Comparison of ENCODE assay signal across 17 cellular contexts in the genomic region with DNA sequence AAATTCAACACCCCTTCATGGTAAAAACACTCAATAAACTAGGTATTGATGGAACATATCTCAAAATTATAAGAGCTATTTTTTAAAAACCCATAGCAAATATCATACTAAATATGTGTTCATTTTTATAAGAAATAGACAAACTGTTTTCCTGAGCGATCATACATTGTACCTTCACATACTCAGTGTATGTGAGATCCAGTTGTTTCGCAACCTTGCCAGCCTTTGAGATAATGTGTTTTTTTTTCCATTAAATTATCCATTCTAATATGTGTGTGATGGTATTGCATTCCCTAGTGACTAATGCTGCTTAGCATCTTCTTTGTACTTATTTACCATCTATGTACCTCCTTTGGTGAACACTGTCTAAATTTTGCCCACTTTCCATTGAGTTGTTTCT. TPM values are rescaled to one million over a fixed set of nuclear protein-coding genes. Genes with fewer than 3 reads are reported as not detected.
A peak's percentile ranks its signal among the peaks of the same experiment; 100 is the strongest.
DNase-seq lines count a peak whose midpoint lies in the region; ATAC-seq, FAIRE-seq and TF ChIP-seq lines count a peak whose summit lies in the region.
"Had no signal": no experiment of that assay in that cellular context is flagged by ENCODE, and none has a peak within 500 bp of the region (broad histone marks: within the 10 kb centered on the region; RNA-seq: fewer than 3 reads in every experiment).

No MANE protein-coding gene starts in this region.

- DNase-seq in NCI-H226 (peak; percentile 6), H1 (ENCODE audit: low read depth in 1 of 2, low spot score in 2 of 2) (no peak), HepG2 (ENCODE audit: low spot score) (no peak), gastrocnemius medialis (no peak), hepatocyte (ENCODE audit: low spot score) (no peak)
- DNase-seq in activated CD4-positive, alpha-beta memory T cell treated with anti-CD3 and anti-CD28 coated beads, Interleukin-2, amount 10 ng/mL, durations not matched to agents 7 days and 5 days = no peak
- DNase-seq: C1 segment of cervical spinal cord; Calu3; CD4-positive, alpha-beta memory T cell; COR-L47; DMS53; DMS79 treated with DMSO at 0.1 percent for 48 hours; GOT3; H7; HCEC 1CT had no signal

- H3K9me2 ChIP-seq in hepatocyte (replicated peaks; ENCODE audit: insufficient read depth) = no peaks in the 10 kb centered on the region

- no TSS peak for BruUV-seq in HepG2 (replicated peaks; lab: Mats Ljungman, UMichigan)

- peaks cover 8% of the 10 kb centered on the region for H3K36me3 Mint-ChIP-seq in activated CD4-positive, alpha-beta memory T cell treated with anti-CD3 and anti-CD28 coated beads, Interleukin-2, amount 10 ng/mL, durations not matched to agents 7 days and 5 days (ENCODE audit: low read depth)

- no peak overlapping the region for H2BK12ac ChIP-seq in H1 (ENCODE audit: low read depth, low read length)

- no peaks in the 10 kb centered on the region for H3K23me2 ChIP-seq in H1 (ENCODE audit: low read depth, low read length)

- CTCF ChIA-PET in H1 (lab: Charles Lee; ENCODE audit: partially characterized antibody) (interaction anchor here (1.1 to 1.7 kb wide), 2 partner anchors 12 to 25 kb away, joined by 3 to 8 read pairs; no protein-coding TSS in a partner anchor), HepG2 (lab: Yijun Ruan, JAX; ENCODE audit: low intra/inter-chr PET ratio, low total read pairs) (no interaction called here)
- CTCF ChIA-PET in activated CD4-positive, alpha-beta memory T cell treated with anti-CD3 and anti-CD28 coated beads, Interleukin-2, amount 10 ng/mL, durations not matched to agents 7 days and 5 days (lab: Charles Lee) = no interaction called here

- TF ChIP-seq POLR2A in H1 (IDR thresholded peaks at IDR 0.05; ENCODE audit: control extremely low read depth in 1 of 2, low read depth in 2 of 2, low read length in 2 of 2) (no peak), HepG2 (IDR thresholded peaks at IDR 0.05; ENCODE audit: insufficient read depth in 1 of 2, low read depth in 2 of 2, low read length in 2 of 2) (no peak), gastrocnemius medialis (IDR thresholded peaks at IDR 0.05) (no peak)

- H3K27me3 ChIP-seq in H1 (replicated peaks in 1 of 4; ENCODE audit: control insufficient read depth in 3 of 4, extremely low read depth in 1 of 4, insufficient read depth in 3 of 4, low read length in 3 of 4) (no peaks in the 10 kb centered on the region), HepG2 (ENCODE audit: control insufficient read depth in 1 of 2, insufficient read depth in 2 of 2, low read length in 2 of 2) (no peaks in the 10 kb centered on the region), gastrocnemius medialis (no peaks in the 10 kb centered on the region), hepatocyte (no peaks in the 10 kb centered on the region)

- TF ChIP-seq EP300 in H1 (IDR thresholded peaks at IDR 0.05; ENCODE audit: borderline replicate concordance in 1 of 2, low read depth in 2 of 2, low read length in 2 of 2) (no peak), HepG2 (IDR thresholded peaks at IDR 0.05; ENCODE audit: low read depth in 2 of 2, low read length in 2 of 2) (no peak), HepG2 (CRISPR knock-in tag; IDR thresholded peaks at IDR 0.05; ENCODE audit: borderline replicate concordance) (no peak)

- WGBS in H1 (ENCODE audit: extremely low coverage in 1 of 2, insufficient coverage in 1 of 2, insufficient read length in 1 of 2, insufficient replicate concordance in 2 of 2, low coverage in 1 of 2, low lambda C conversion rate in 2 of 2, missing lambda C conversion rate in 1 of 2), 2 experiments = 92% methylated on average over 2 of the region's 2 CpGs; no CpG with 5 or more reads in 1 of the 2 experiments
- WGBS in HepG2 (ENCODE audit: low lambda C conversion rate) = 61% methylated on average over 2 of the region's 2 CpGs
- 94% methylated on average over 2 of the region's 2 CpGs for WGBS in hepatocyte (ENCODE audit: low lambda C conversion rate, missing lambda C conversion rate)

- in situ Hi-C loops in HepG2 (cut with HindIII; ENCODE audit: extremely low pct_ligation_motif_present, low pct_unique_long_range_greater_than_20kb) (no loop called here), gastrocnemius medialis (cut with MboI; ENCODE audit: low sequenced_read_pairs in 4 of 4) (no loop called here)

- no peaks in the 10 kb centered on the region for H3K9me3 ChIP-seq in H1 (ENCODE audit: insufficient read depth in 2 of 2, low read depth in 1 of 2, low read length in 1 of 2)
- peaks cover 36% of the 10 kb centered on the region; the same call in 1 of the 2 replicates for H3K9me3 ChIP-seq in HepG2 (ENCODE audit: low read length)
- H3K9me3 ChIP-seq in gastrocnemius medialis = no peaks in the 10 kb centered on the region
- no peaks in the 10 kb centered on the region for H3K9me3 ChIP-seq in hepatocyte (ENCODE audit: low read depth)

- no peak overlapping the region for H2BK15ac ChIP-seq in H1 (ENCODE audit: low read length)

- H2AFZ ChIP-seq in H1 (ENCODE audit: low read length) = no peak overlapping the region
- H2AFZ ChIP-seq in HepG2 (ENCODE audit: low read length) = no peak overlapping the region
- H2AFZ ChIP-seq in hepatocyte = no peak overlapping the region

- H4K20me1 ChIP-seq in H1 (replicated peaks in 1 of 2; ENCODE audit: control insufficient read depth in 1 of 2, insufficient read depth in 2 of 2, low read length in 2 of 2) (no peaks in the 10 kb centered on the region), HepG2 (ENCODE audit: insufficient read depth, low read length) (no peaks in the 10 kb centered on the region), hepatocyte (ENCODE audit: insufficient read depth, poor library complexity, severe bottlenecking) (no peaks in the 10 kb centered on the region)

- no peak overlapping the region for H4K8ac ChIP-seq in H1 (ENCODE audit: extremely low read depth, insufficient read depth, low read length)

- ATAC-seq in HepG2 = no peak
- ATAC-seq in gastrocnemius medialis = no peak

- FAIRE-seq in H1 (lab: Jason Lieb, UNC) = no peak
- FAIRE-seq in HepG2 (lab: Jason Lieb, UNC) = no peak
- FAIRE-seq: G401.6, GM12892 had no signal

- no peak overlapping the region for H3K9ac ChIP-seq in H1 (replicated peaks in 1 of 4; ENCODE audit: extremely low read depth in 1 of 4, low read depth in 3 of 4, low read length in 3 of 4)
- H3K9ac ChIP-seq in HepG2 (ENCODE audit: insufficient read depth, low read depth, low read length) = no peak overlapping the region

- no peaks in the 10 kb centered on the region for H3K27me3 Mint-ChIP-seq in activated CD4-positive, alpha-beta memory T cell treated with anti-CD3 and anti-CD28 coated beads, Interleukin-2, amount 10 ng/mL, durations not matched to agents 7 days and 5 days

- H3K4me3 ChIP-seq in H1 (ENCODE audit: extremely low read depth in 1 of 4, insufficient read depth in 2 of 4, low read depth in 3 of 4, low read length in 4 of 4) (no peak overlapping the region), HepG2 (replicated peaks in 1 of 3; ENCODE audit: insufficient read depth in 1 of 3, low read depth in 2 of 3, low read length in 3 of 3) (no peak overlapping the region), gastrocnemius medialis (no peak overlapping the region), hepatocyte (no peak overlapping the region)

- TF ChIP-seq RAD21 in H1 (IDR thresholded peaks at IDR 0.05 in 1 of 2, conservative IDR thresholded peaks at IDR 0.05 in 1 of 2; ENCODE audit: low read depth in 2 of 2, low read length in 2 of 2) (no peak), HepG2 (CRISPR knock-in tag; IDR thresholded peaks at IDR 0.05) (no peak)

- no peak overlapping the region for H3K4me2 ChIP-seq in H1 (ENCODE audit: insufficient read depth in 1 of 2, low read depth in 2 of 2, low read length in 2 of 2)
- no peak overlapping the region for H3K4me2 ChIP-seq in HepG2 (ENCODE audit: low read depth, low read length)
- no peak overlapping the region for H3K4me2 ChIP-seq in hepatocyte

- H4K5ac ChIP-seq in H1 (ENCODE audit: insufficient read length, low read depth, low read length) = no peak overlapping the region

- H3K23ac ChIP-seq in H1 (ENCODE audit: insufficient read length) = no peak overlapping the region

- H3K14ac ChIP-seq in H1 (ENCODE audit: insufficient read length) = no peak overlapping the region

- no peaks in the 10 kb centered on the region for H3K79me1 ChIP-seq in H1 (ENCODE audit: low read depth, low read length)

- H3K4me3 Mint-ChIP-seq in activated CD4-positive, alpha-beta memory T cell treated with anti-CD3 and anti-CD28 coated beads, Interleukin-2, amount 10 ng/mL, durations not matched to agents 7 days and 5 days = no peak overlapping the region
- H3K4me3 Mint-ChIP-seq: CD4-positive, alpha-beta memory T cell had no signal

- no peak overlapping the region for H2BK120ac ChIP-seq in H1 (replicated peaks; ENCODE audit: low read depth, low read length)

- no peak overlapping the region for H3K56ac ChIP-seq in H1 (replicated peaks; ENCODE audit: insufficient read length, low read depth, low read length)

- H3K4me1 ChIP-seq in H1 (replicated peaks in 1 of 4; ENCODE audit: control insufficient read depth in 3 of 4, insufficient read depth in 4 of 4, low read length in 3 of 4) = no peaks in the 10 kb centered on the region
- no peaks in the 10 kb centered on the region for H3K4me1 ChIP-seq in HepG2 (ENCODE audit: insufficient read depth, low read length)
- H3K4me1 ChIP-seq in gastrocnemius medialis = no peaks in the 10 kb centered on the region
- H3K4me1 ChIP-seq in hepatocyte (ENCODE audit: insufficient read depth) = no peaks in the 10 kb centered on the region

- no peak overlapping the region for H2BK5ac ChIP-seq in H1 (ENCODE audit: low read depth, low read length)

- H3K4me1 Mint-ChIP-seq in activated CD4-positive, alpha-beta memory T cell treated with anti-CD3 and anti-CD28 coated beads, Interleukin-2, amount 10 ng/mL, durations not matched to agents 7 days and 5 days = no peaks in the 10 kb centered on the region

- H3K36me3 ChIP-seq in H1 (ENCODE audit: control insufficient read depth in 2 of 4, insufficient read depth in 4 of 4, low read length in 3 of 4) (no peaks in the 10 kb centered on the region), HepG2 (replicated peaks in 1 of 2; ENCODE audit: control insufficient read depth in 1 of 2, insufficient read depth in 2 of 2, low read length in 2 of 2) (no peaks in the 10 kb centered on the region), gastrocnemius medialis (no peaks in the 10 kb centered on the region), hepatocyte (replicated peaks; ENCODE audit: insufficient read depth, low read depth) (no peaks in the 10 kb centered on the region)

- no peak overlapping the region for H3K18ac ChIP-seq in H1 (ENCODE audit: extremely low read depth, low read length)

- intact Hi-C loops in HepG2 (cut with micrococcal nuclease; ENCODE audit: unreplicated experiment) = no loop called here
- intact Hi-C loops in gastrocnemius medialis (cut with DNase I; ENCODE audit: low total_unique reads) = no loop called here

- H2BK20ac ChIP-seq in H1 (ENCODE audit: low read length) = no peak overlapping the region

- H3K79me2 ChIP-seq in H1 (ENCODE audit: control insufficient read depth in 1 of 2, insufficient read depth in 2 of 2, low read length in 2 of 2) (no peaks in the 10 kb centered on the region), HepG2 (ENCODE audit: insufficient read depth, low read length) (no peaks in the 10 kb centered on the region), hepatocyte (no peaks in the 10 kb centered on the region)

- H2AK5ac ChIP-seq in H1 (ENCODE audit: low read depth, low read length) = no peak overlapping the region

- H3K27ac Mint-ChIP-seq in activated CD4-positive, alpha-beta memory T cell treated with anti-CD3 and anti-CD28 coated beads, Interleukin-2, amount 10 ng/mL, durations not matched to agents 7 days and 5 days = no peak overlapping the region
- H3K27ac Mint-ChIP-seq: CD4-positive, alpha-beta memory T cell had no signal

- H3K4ac ChIP-seq in H1 (replicated peaks; ENCODE audit: insufficient read length, low read depth, low read length) = no peak overlapping the region

- no peaks in the 10 kb centered on the region for H3K9me3 Mint-ChIP-seq in activated CD4-positive, alpha-beta memory T cell treated with anti-CD3 and anti-CD28 coated beads, Interleukin-2, amount 10 ng/mL, durations not matched to agents 7 days and 5 days

- POLR2A ChIA-PET in H1 (lab: Charles Lee; ENCODE audit: partially characterized antibody) (no interaction called here), HepG2 (lab: Yijun Ruan, JAX) (no interaction called here)
- POLR2A ChIA-PET in activated CD4-positive, alpha-beta memory T cell treated with anti-CD3 and anti-CD28 coated beads, Interleukin-2, amount 10 ng/mL, durations not matched to agents 7 days and 5 days (lab: Charles Lee) = no interaction called here

- TF ChIP-seq CTCF in H1 (IDR thresholded peaks at IDR 0.05; ENCODE audit: control extremely low read depth in 1 of 3, insufficient read depth in 1 of 3, low read depth in 1 of 3, low read length in 3 of 3) = no peak
- TF ChIP-seq CTCF in HepG2 (CRISPR knock-in tag; IDR thresholded peaks at IDR 0.05) = no peak
- no peak for TF ChIP-seq CTCF in gastrocnemius medialis (IDR thresholded peaks at IDR 0.05 in 4 of 5, conservative IDR thresholded peaks at IDR 0.05 in 1 of 5)
- no peak for TF ChIP-seq CTCF in hepatocyte (IDR thresholded peaks at IDR 0.05; ENCODE audit: poor library complexity)

- H4K91ac ChIP-seq in H1 (replicated peaks; ENCODE audit: insufficient read length, low read length) = no peak overlapping the region

- H3K27ac ChIP-seq in H1 (ENCODE audit: low read depth, low read length) (no peak overlapping the region), HepG2 (ENCODE audit: extremely low read length, insufficient read depth, low read length) (no peak overlapping the region), gastrocnemius medialis (no peak overlapping the region), hepatocyte (no peak overlapping the region)

RNA-seq across cellular contexts. Expression of a gene that starts 47.1 kb away (rescaled TPM):
- total RNA-seq in H1 (2021; fragmentation: NEBNext Ultra II Directional; extraction: Animal tissue kit (Norgen Biotek cat#: 25700)) = not detected in 2 replicates
- polyA plus RNA-seq in H1 (2011; rRNA removed) (not detected in 2 replicates), HepG2 (2011; rRNA removed) (0.03 TPM in 1 of 2 replicates, not detected in the other), hepatocyte (41.4 and 63.2 TPM in 2 replicates)
- polyA plus RNA-seq in H1 (2011; cell fraction: cytosol; rRNA removed) = not detected
- polyA plus RNA-seq in H1 (2011; cell fraction: nucleus; rRNA removed) = not detected
- 0.40 TPM in 1 of 4 replicates, not detected in the others for polyA plus RNA-seq in H1 (2012, experiment 1 of 2)
- not detected for polyA plus RNA-seq in H1 (2012, experiment 2 of 2)
- polyA plus RNA-seq in H1 (2013, experiment 1 of 2) = not detected
- polyA plus RNA-seq in H1 (2013, experiment 2 of 2) = not detected
- not detected in 2 replicates for polyA minus RNA-seq in H1 (2011; rRNA and poly(A)+ RNA removed)
- polyA minus RNA-seq in H1 (2011; cell fraction: cytosol; rRNA and poly(A)+ RNA removed) = 0.81 TPM
- 0.40 TPM for polyA minus RNA-seq in H1 (2011; cell fraction: nucleus; rRNA and poly(A)+ RNA removed)
- total RNA-seq in HepG2 (2016; rRNA removed; fragmentation: Illumina TruSeq; extraction: Trizol) (not detected in 2 replicates), gastrocnemius medialis (10 to 100 TPM; 12.2 to 35.1 (median 24.3) TPM), hepatocyte (123 and 138 TPM in 2 replicates)
- not detected in 2 replicates for total RNA-seq in HepG2 (2016; cell fraction: cytosol; rRNA removed; fragmentation: Illumina TruSeq; extraction: Trizol; ENCODE audit: low read depth)
- not detected in 2 replicates for total RNA-seq in HepG2 (2016; cell fraction: insoluble cytoplasmic fraction; rRNA removed; fragmentation: Illumina TruSeq; extraction: Trizol)
- not detected in 2 replicates for total RNA-seq in HepG2 (2016; cell fraction: membrane; rRNA removed; fragmentation: Illumina TruSeq; extraction: Trizol)
- total RNA-seq in HepG2 (2016; cell fraction: nucleus; rRNA removed; fragmentation: Illumina TruSeq; extraction: Trizol) = not detected in 2 replicates
- polyA plus RNA-seq in HepG2 (2011; cell fraction: cytosol; rRNA removed) = not detected in 2 replicates
- not detected in 2 replicates for polyA plus RNA-seq in HepG2 (2011; cell fraction: nucleus; rRNA removed)
- not detected in 2 replicates for polyA plus RNA-seq in HepG2 (2012)
- not detected in 2 replicates for polyA plus RNA-seq in HepG2 (2016; cell fraction: cytosol; fragmentation: Illumina TruSeq; extraction: Trizol; ENCODE audit: low read depth)
- polyA plus RNA-seq in HepG2 (2016; cell fraction: insoluble cytoplasmic fraction; fragmentation: Illumina TruSeq; extraction: Trizol; ENCODE audit: low read depth) = not detected in 2 replicates
- not detected in 2 replicates for polyA plus RNA-seq in HepG2 (2016; cell fraction: membrane; fragmentation: Illumina TruSeq; extraction: Trizol; ENCODE audit: low read depth)
- not detected in 2 replicates for polyA plus RNA-seq in HepG2 (2016; cell fraction: nucleus; fragmentation: Illumina TruSeq; extraction: Trizol; ENCODE audit: insufficient read depth, low read depth)
- 0.18 and 46.8 TPM in 2 replicates for polyA minus RNA-seq in HepG2 (2011; rRNA and poly(A)+ RNA removed; ENCODE audit: low replicate concordance)
- polyA minus RNA-seq in HepG2 (2011; cell fraction: cytosol; rRNA and poly(A)+ RNA removed) = 0.35 and 0.40 TPM in 2 replicates
- polyA minus RNA-seq in HepG2 (2011; cell fraction: nucleus; rRNA and poly(A)+ RNA removed) = 0.39 and 0.50 TPM in 2 replicates
- 10 to 100 TPM; 22.9 to 23.6 TPM for total RNA-seq in activated CD4-positive, alpha-beta memory T cell treated with anti-CD3 and anti-CD28 coated beads, Interleukin-2, amount 10 ng/mL, durations not matched to agents 7 days and 5 days
- total RNA-seq: H7 had no signal

Comparison
In these comparisons a context has a peak if more than half of its experiments do, and no peak if none do; other contexts are left out.
1. RNA of a gene that starts 47.1 kb away (total RNA-seq): 123 to 138 TPM in hepatocyte, 12.2 to 35.1 TPM in gastrocnemius medialis and 22.9 to 23.6 TPM in activated CD4-positive, alpha-beta memory T cell treated with anti-CD3 and anti-CD28 coated beads, Interleukin-2, amount 10 ng/mL, durations not matched to agents 7 days and 5 days; not detected in H1 and not detected in HepG2; every median in the first group is over 10 times any median in the second.